15 cellular contexts compared by ENCODE assay signal in the genomic region with DNA sequence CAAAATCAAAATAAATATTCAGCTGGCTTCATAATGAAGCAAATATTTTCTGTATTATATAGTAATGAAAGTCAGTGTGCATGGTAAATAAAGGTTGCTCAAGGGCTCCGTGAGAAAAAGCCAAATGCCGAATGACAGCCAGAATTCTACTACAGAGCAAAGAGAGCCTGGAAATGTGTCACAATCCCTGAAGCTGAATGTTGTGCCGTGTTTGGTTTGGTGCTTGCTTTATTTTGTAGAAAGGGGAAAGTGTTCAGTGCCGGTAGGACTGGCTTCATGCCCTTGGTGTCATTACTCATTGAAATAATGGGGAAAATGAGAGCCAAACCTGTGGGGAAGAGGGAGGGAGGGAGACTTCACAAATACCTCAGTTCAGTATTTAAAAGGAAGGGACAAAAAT. TPM values are rescaled to one million over a fixed set of nuclear protein-coding genes. Genes with fewer than 3 reads are reported as not detected.
DNase-seq lines count a peak whose midpoint lies in the region; ATAC-seq, FAIRE-seq and TF ChIP-seq lines count a peak whose summit lies in the region.
"Had no signal": no experiment of that assay in that cellular context is flagged by ENCODE, and none has a peak within 500 bp of the region (broad histone marks: within the 10 kb centered on the region; RNA-seq: fewer than 3 reads in every experiment).

No MANE protein-coding gene starts in this region.

- H3K9ac ChIP-seq in endothelial cell of umbilical vein (replicated peaks; ENCODE audit: extremely low read depth, insufficient read depth, low read length): no peak overlapping the region
- peak overlapping the region; percentile 44 for H3K9ac ChIP-seq in mesenchymal stem cell (ENCODE audit: low read length)
- no peak overlapping the region for H3K9ac ChIP-seq in kidney (ENCODE audit: low read length in 2 of 2)

- FAIRE-seq in endothelial cell of umbilical vein (lab: Jason Lieb, UNC) (no peak), kidney (lab: Jason Lieb, UNC) (no peak)

- TF ChIP-seq POLR2A in heart left ventricle (IDR thresholded peaks at IDR 0.05) (no peak), endothelial cell of umbilical vein (IDR thresholded peaks at IDR 0.05; ENCODE audit: low read depth, low read length) (no peak), vagina (IDR thresholded peaks at IDR 0.05) (no peak)

- H3K4me2 ChIP-seq in endothelial cell of umbilical vein (ENCODE audit: insufficient read depth, low read length) (no peak overlapping the region), mesenchymal stem cell (ENCODE audit: low read length, poor library complexity, severe bottlenecking) (peak overlapping the region; percentile 28)
- H3K4me2 ChIP-seq: PC-9 had no signal

- H3K79me2 ChIP-seq in endothelial cell of umbilical vein (ENCODE audit: control insufficient read depth, insufficient read depth, low read length): no peaks in the 10 kb centered on the region

- no peak overlapping the region for H3K4ac ChIP-seq in mesenchymal stem cell (ENCODE audit: low read depth in 1 of 2, low read length in 2 of 2)

- H3K9me1 ChIP-seq in endothelial cell of umbilical vein (replicated peaks; ENCODE audit: control insufficient read depth, extremely low read depth, insufficient read depth, low read length): no peaks in the 10 kb centered on the region

- no peak overlapping the region for H2BK120ac ChIP-seq in mesenchymal stem cell (ENCODE audit: low read depth, low read length)

- H3K14ac ChIP-seq in mesenchymal stem cell (ENCODE audit: low read length in 2 of 2): no peak overlapping the region

- H2AFZ ChIP-seq in endothelial cell of umbilical vein (ENCODE audit: low read depth, low read length) (peak overlapping the region; percentile 33), mesenchymal stem cell (ENCODE audit: low read depth, low read length) (no peak overlapping the region)
- H2AFZ ChIP-seq: PC-9 had no signal

- no peak overlapping the region for H4K8ac ChIP-seq in mesenchymal stem cell (ENCODE audit: low read length)

- no peak overlapping the region for H2BK5ac ChIP-seq in mesenchymal stem cell (ENCODE audit: low read depth, low read length, poor library complexity, severe bottlenecking)

- no peaks in the 10 kb centered on the region for H3K79me1 ChIP-seq in mesenchymal stem cell (replicated peaks; ENCODE audit: low read length, poor library complexity, severe bottlenecking)

- H3K4me1 ChIP-seq in heart left ventricle (peaks cover 0 to 15% (median 5%) of the 10 kb centered on the region in 12 donors), endothelial cell of umbilical vein (ENCODE audit: control insufficient read depth, extremely low read depth, insufficient read depth, low read length) (peaks cover 11% of the 10 kb centered on the region), mesenchymal stem cell (ENCODE audit: control insufficient read depth, insufficient read depth, low read depth, low read length) (no peaks in the 10 kb centered on the region), vagina (peaks cover 28% of the 10 kb centered on the region), kidney (ENCODE audit: control insufficient read depth in 1 of 2, insufficient read depth in 1 of 2, low read depth in 1 of 2, low read length in 2 of 2) (no peaks in the 10 kb centered on the region)

- ATAC-seq in left cardiac atrium (peak; percentile 17 to 24), heart left ventricle (no peak)

- no peaks in the 10 kb centered on the region for H3K36me3 ChIP-seq in heart left ventricle
- no peaks in the 10 kb centered on the region for H3K36me3 ChIP-seq in endothelial cell of umbilical vein (ENCODE audit: control insufficient read depth in 2 of 2, extremely low read depth in 1 of 2, insufficient read depth in 2 of 2, low read length in 2 of 2)
- no peaks in the 10 kb centered on the region for H3K36me3 ChIP-seq in mesenchymal stem cell (ENCODE audit: control insufficient read depth in 1 of 2, insufficient read depth in 2 of 2, low read depth in 1 of 2, low read length in 2 of 2)
- H3K36me3 ChIP-seq in vagina: no peaks in the 10 kb centered on the region
- H3K36me3 ChIP-seq in kidney (ENCODE audit: control insufficient read depth in 1 of 2, insufficient read depth in 2 of 2, low read length in 2 of 2): no peaks in the 10 kb centered on the region

- CTCF ChIA-PET in endothelial cell of umbilical vein (lab: Charles Lee): interaction anchor here (0.8 to 1.6 kb wide), 2 partner anchors 9 to 192 kb away, joined by 3 to 5 read pairs; no protein-coding TSS in a partner anchor

- intact Hi-C loops in left cardiac atrium (cut with DNase I): no loop called here
- intact Hi-C loops in heart left ventricle (cut with DNase I): loop anchor here in 3 of 10 donors (10.0 kb wide), 3 partner anchors 178 to 578 kb away; no protein-coding TSS in a partner anchor
- intact Hi-C loops in endothelial cell of umbilical vein (cut with micrococcal nuclease): no loop called here
- intact Hi-C loops in vagina (cut with DNase I): no loop called here
- intact Hi-C loops in kidney (cut with DNase I): no loop called here

- TF ChIP-seq CTCF in heart left ventricle (IDR thresholded peaks at IDR 0.05): no peak
- TF ChIP-seq CTCF in endothelial cell of umbilical vein (IDR thresholded peaks at IDR 0.05; ENCODE audit: extremely low read depth in 1 of 2, insufficient read depth in 1 of 2, low read depth in 1 of 2, low read length in 2 of 2): no peak
- no peak for TF ChIP-seq CTCF in vagina (IDR thresholded peaks at IDR 0.05)
- no peak for TF ChIP-seq CTCF in kidney (IDR thresholded peaks at IDR 0.05; ENCODE audit: borderline replicate concordance, extremely low read depth, insufficient read depth)

- H3K27ac ChIP-seq in heart left ventricle (peak overlapping the region in 2 of 12 donors; percentile 13 to 45), endothelial cell of umbilical vein (ENCODE audit: insufficient read depth, low read depth, low read length) (no peak overlapping the region), mesenchymal stem cell (ENCODE audit: low read length, poor library complexity, severe bottlenecking) (no peak overlapping the region), vagina (peak overlapping the region; percentile 55), kidney (ENCODE audit: low read depth in 2 of 2, low read length in 2 of 2) (no peak overlapping the region)
- H3K27ac ChIP-seq: PC-9 had no signal

- H2AK5ac ChIP-seq in mesenchymal stem cell (ENCODE audit: low read length, severe bottlenecking): peak overlapping the region; percentile 65

- H3K27me3 ChIP-seq in heart left ventricle (no peaks in the 10 kb centered on the region), endothelial cell of umbilical vein (ENCODE audit: control insufficient read depth in 2 of 2, insufficient read depth in 2 of 2, low read length in 2 of 2) (no peaks in the 10 kb centered on the region), mesenchymal stem cell (ENCODE audit: control insufficient read depth in 1 of 2, insufficient read depth in 1 of 2, low read length in 2 of 2) (no peaks in the 10 kb centered on the region), vagina (no peaks in the 10 kb centered on the region)

- no peak overlapping the region for H3K23ac ChIP-seq in mesenchymal stem cell (ENCODE audit: low read length in 2 of 2)

- H2BK12ac ChIP-seq in mesenchymal stem cell (ENCODE audit: low read length in 2 of 2): no peak overlapping the region

- POLR2A ChIA-PET in endothelial cell of umbilical vein (lab: Charles Lee): no interaction called here

- H4K91ac ChIP-seq in mesenchymal stem cell (ENCODE audit: low read length): no peak overlapping the region

- BruUV-seq in endothelial cell of umbilical vein (replicated peaks; lab: Mats Ljungman, UMichigan): no TSS peak

- H3K9me3 ChIP-seq in heart left ventricle (no peaks in the 10 kb centered on the region), endothelial cell of umbilical vein (replicated peaks; ENCODE audit: control insufficient read depth, insufficient read depth, low read length) (no peaks in the 10 kb centered on the region), mesenchymal stem cell (ENCODE audit: control insufficient read depth, low read length) (no peaks in the 10 kb centered on the region), vagina (no peaks in the 10 kb centered on the region), kidney (ENCODE audit: control insufficient read depth in 1 of 2, low read length in 2 of 2) (no peaks in the 10 kb centered on the region)

- dilution Hi-C loops in endothelial cell of umbilical vein (cut with MboI; ENCODE audit: extremely low pct_ligation_motif_present, low sequenced_read_pairs): loop anchor here (25.0 kb wide), 1 partner anchor 185 kb away; no protein-coding TSS in a partner anchor

- WGBS in heart left ventricle, 4 donors: 29 to 51% (median 39%) methylated on average over 4 of the region's 4 CpGs
- WGBS in mesenchymal stem cell: 81% methylated on average over 4 of the region's 4 CpGs

- H4K20me1 ChIP-seq in endothelial cell of umbilical vein (replicated peaks; ENCODE audit: control insufficient read depth, extremely low read depth, insufficient read depth, low read length): no peaks in the 10 kb centered on the region

- no peak overlapping the region for H3K18ac ChIP-seq in mesenchymal stem cell (ENCODE audit: low read depth in 1 of 2, low read length in 2 of 2)

- H2BK15ac ChIP-seq in mesenchymal stem cell (ENCODE audit: low read depth, poor library complexity, severe bottlenecking): no peak overlapping the region

- no peak for DNase-seq in left cardiac atrium
- no peak for DNase-seq in heart left ventricle
- no peak for DNase-seq in endothelial cell of umbilical vein (ENCODE audit: low read depth, low spot score)
- DNase-seq in mesenchymal stem cell: no peak
- DNase-seq in vagina (ENCODE audit: extremely low spot score in 2 of 2): no peak
- DNase-seq in T-helper 9 cell: no peak
- no peak for DNase-seq in kidney
- DNase-seq in Kasumi-1 (lab: John Stamatoyannopoulos, UW): no peak
- DNase-seq: activated naive CD4-positive, alpha-beta T cell treated with anti-CD3 and anti-CD28 coated beads, Interleukin-2, amount 10 ng/mL, durations not matched to agents 7 days and 5 days; Calu3; cerebellar nuclear complex; NCI-H446 treated with DMSO at 0.1 percent for 48 hours; PC-9; stimulated activated naive CD4-positive, alpha-beta T cell treated with Interleukin-2 at 50 U/mL for 16 hours; SW 1271 had no signal

- H3K4me3 ChIP-seq in heart left ventricle: no peak overlapping the region
- H3K4me3 ChIP-seq in endothelial cell of umbilical vein (replicated peaks in 1 of 3; ENCODE audit: insufficient read depth in 1 of 3, low read depth in 1 of 3, low read length in 3 of 3): no peak overlapping the region
- peak overlapping the region in 1 of 2 experiments; percentile 34 for H3K4me3 ChIP-seq in mesenchymal stem cell (ENCODE audit: insufficient read depth in 1 of 2, low read depth in 1 of 2, low read length in 2 of 2)
- H3K4me3 ChIP-seq in vagina: no peak overlapping the region
- H3K4me3 ChIP-seq in kidney (ENCODE audit: low read length in 2 of 2): no peak overlapping the region
- H3K4me3 ChIP-seq: PC-9 had no signal

RNA-seq across cellular contexts. Expression of a gene that starts 26.8 kb away (rescaled TPM):
- total RNA-seq in left cardiac atrium: 1 to 10 TPM; 2.5 to 3.8 TPM
- 1 to 10 TPM in 6 of 9 donors, under 1 TPM in 3; 0.46 to 4.7 (median 1.4) TPM for total RNA-seq in heart left ventricle
- 1 to 10 TPM in 1 of 2 donors, under 1 TPM in 1; 0.50 to 1.0 TPM for polyA plus RNA-seq in heart left ventricle
- 16.9 and 18.4 TPM in 2 replicates for total RNA-seq in endothelial cell of umbilical vein
- 13.4 and 15.0 TPM in 2 replicates for polyA plus RNA-seq in endothelial cell of umbilical vein
- polyA plus RNA-seq in endothelial cell of umbilical vein (2011; cell fraction: cytosol; rRNA removed): 15.5 and 17.2 TPM in 2 replicates
- polyA plus RNA-seq in endothelial cell of umbilical vein (2011; cell fraction: nucleus; rRNA removed): 46.5 and 51.5 TPM in 2 replicates
- polyA plus RNA-seq in endothelial cell of umbilical vein (2012): 60.9 and 69.3 TPM in 2 replicates
- polyA minus RNA-seq in endothelial cell of umbilical vein: 50.0 and 53.9 TPM in 2 replicates
- not detected for polyA minus RNA-seq in endothelial cell of umbilical vein (2011; cell fraction: cytosol; rRNA and poly(A)+ RNA removed)
- polyA minus RNA-seq in endothelial cell of umbilical vein (2011; cell fraction: nucleus; rRNA and poly(A)+ RNA removed): 135 and 165 TPM in 2 replicates
- polyA plus RNA-seq in mesenchymal stem cell (2013, experiment 1 of 2): 0.65 TPM
- 0.66 TPM for polyA plus RNA-seq in mesenchymal stem cell (2013, experiment 2 of 2)
- 8.1 TPM for total RNA-seq in vagina
- 27.3 TPM for total RNA-seq in kidney
- polyA plus RNA-seq in kidney (ENCODE audit: insufficient read depth, low read depth, low replicate concordance): 3.0 TPM
- total RNA-seq: Calu3, PC-9 had no signal

Comparison
In these comparisons a context has a peak if more than half of its experiments do, and no peak if none do; other contexts are left out.
1. ATAC-seq: peak in left cardiac atrium (2 of 2); none in heart left ventricle (0 of 4).